In the genomic region with DNA sequence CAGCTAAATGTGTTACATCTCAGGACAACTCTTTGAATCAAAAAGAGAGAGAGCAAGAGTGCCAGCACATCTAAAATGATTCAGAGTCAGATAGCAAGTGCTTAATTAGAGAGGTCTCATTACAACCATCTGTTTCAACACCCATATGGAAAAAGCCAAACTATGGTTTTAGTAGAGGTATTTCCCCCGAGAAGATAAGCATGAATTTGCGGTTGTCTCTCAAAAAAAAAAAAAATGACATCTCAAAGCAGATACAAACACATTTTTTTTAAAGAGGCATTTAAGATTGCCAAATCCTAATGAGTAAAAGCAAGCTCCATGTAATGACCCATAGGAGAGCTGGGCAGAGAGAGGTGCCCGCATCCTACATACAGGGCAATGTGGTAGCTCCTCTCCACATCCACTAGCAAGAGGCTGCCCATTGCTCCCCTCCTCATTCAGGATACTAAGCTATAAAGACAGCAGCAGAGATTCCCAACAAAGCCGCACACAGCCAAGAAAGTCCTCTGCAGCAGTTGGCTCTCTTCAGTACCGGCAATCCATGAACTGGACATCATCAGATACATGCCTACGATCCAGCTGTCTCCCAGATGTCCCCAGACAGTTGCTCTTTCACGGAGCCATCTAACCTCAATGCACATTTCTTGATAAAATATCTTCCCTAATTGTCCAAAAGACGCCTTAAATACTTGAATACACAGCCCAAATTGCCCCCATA, we compare ENCODE assay signal across 2 cellular contexts.
TF ChIP-seq lines count a peak whose summit lies in the region.

No MANE protein-coding gene starts in this region.

TF ChIP-seq in IMR-90, 13 proteins besides CTCF, POLR2A, EP300 and RAD21:
- TF ChIP-seq MAZ (IDR thresholded peaks at IDR 0.05; ENCODE audit: borderline replicate concordance, low read depth, low read length) (no peak), SMC3 (IDR thresholded peaks at IDR 0.05; ENCODE audit: low read depth, low read length) (no peak), NFE2L2 (IDR thresholded peaks at IDR 0.05; ENCODE audit: low read depth, low read length) (no peak), CHD1 (IDR thresholded peaks at IDR 0.05; ENCODE audit: low read depth, low read length) (no peak), FOS (IDR thresholded peaks at IDR 0.05; ENCODE audit: low read depth, low read length) (no peak), BHLHE40 (IDR thresholded peaks at IDR 0.05; ENCODE audit: low read depth, low read length) (no peak), USF2 (IDR thresholded peaks at IDR 0.05; ENCODE audit: low read depth, low read length) (no peak), MXI1 (IDR thresholded peaks at IDR 0.05; ENCODE audit: borderline replicate concordance, low read depth, low read length) (no peak), RCOR1 (IDR thresholded peaks at IDR 0.05; ENCODE audit: insufficient replicate concordance, low read length) (no peak), RFX5 (IDR thresholded peaks at IDR 0.05; ENCODE audit: low read depth, low read length) (no peak)

TF ChIP-seq in SK-N-SH treated with all-trans-retinoic acid at 6 μM for 48 hours, 23 proteins besides CTCF, POLR2A, EP300 and RAD21:
- TF ChIP-seq ISL1 (CRISPR knock-in tag; IDR thresholded peaks at IDR 0.05) (no peak), ZNF70 (CRISPR knock-in tag; IDR thresholded peaks at IDR 0.05) (no peak), CSRNP3 (CRISPR knock-in tag; IDR thresholded peaks at IDR 0.05) (no peak), SNAI2 (CRISPR knock-in tag; IDR thresholded peaks at IDR 0.05) (no peak), TOX (CRISPR knock-in tag; IDR thresholded peaks at IDR 0.05; ENCODE audit: borderline replicate concordance) (no peak), ARNTL (CRISPR knock-in tag; IDR thresholded peaks at IDR 0.05; ENCODE audit: borderline replicate concordance, low read depth) (no peak)
